ENCODE assay signal across 9 cellular contexts in genomic region chr2:234422242-234422641, GRCh38.
DNase-seq lines count a peak whose midpoint lies in the region; ATAC-seq and TF ChIP-seq lines count a peak whose summit lies in the region.
"Had no signal": no experiment of that assay in that cellular context is flagged by ENCODE, and none has a peak within 500 bp of the region (broad histone marks: within the 10 kb centered on the region; RNA-seq: fewer than 3 reads in every experiment).

No MANE protein-coding gene starts in this region.

- DNase-seq in IMR-90 = peak; percentile 95
- peak; percentile 70 for DNase-seq in amniotic stem cell (lab: John Stamatoyannopoulos, UW)
- no peak for DNase-seq in mesothelial cell of epicardium (ENCODE audit: low spot score in 2 of 2, unreplicated experiment in 2 of 2)
- no peak for DNase-seq in cerebellar nuclear complex (lab: John Stamatoyannopoulos, UW)
- no peak for DNase-seq in stimulated activated CD4-positive, alpha-beta T cell treated with anti-CD3 and anti-CD28 coated beads, Interleukin-2, amount 100 ng/mL, for 24 hours
- DNase-seq: NCI-H1417 treated with DMSO at 0.1 percent for 48 hours had no signal

- H3K36me3 ChIP-seq in BLaER1 (no peaks in the 10 kb centered on the region), IMR-90 (ENCODE audit: control insufficient read depth, insufficient read depth, low read length) (no peaks in the 10 kb centered on the region)

- in situ Hi-C loops in IMR-90 (cut with MboI; ENCODE audit: low sequenced_read_pairs) = no loop called here

- no TSS peak for BruUV-seq in IMR-90 (replicated peaks; lab: Mats Ljungman, UMichigan)

- peak overlapping the region; percentile 91 for H2BK120ac ChIP-seq in IMR-90 (ENCODE audit: low read depth, low read length)

- no peak for TF ChIP-seq POLR2A in IMR-90 (IDR thresholded peaks at IDR 0.05; ENCODE audit: low read depth, low read length)

- H3K4me3 ChIP-seq in BLaER1 (no peak overlapping the region), IMR-90 (ENCODE audit: insufficient read depth, low read depth, low read length) (no peak overlapping the region)

- peak overlapping the region; percentile 52; the same call in 2 of the 3 replicates for H2BK15ac ChIP-seq in IMR-90 (ENCODE audit: low read depth, low read length)

- peak overlapping the region; percentile 91 for H2BK5ac ChIP-seq in IMR-90 (ENCODE audit: low read depth, low read length, poor library complexity, severe bottlenecking)

- peak; percentile 88 for ATAC-seq in IMR-90 (ENCODE audit: low read depth)
- no peak for ATAC-seq in HG03469 (IDR thresholded peaks at IDR 0.05; ENCODE audit: unreplicated experiment)
- ATAC-seq in GM21390 (IDR thresholded peaks at IDR 0.05; ENCODE audit: unreplicated experiment) = no peak

- peak overlapping the region; percentile 75 for H3K27ac Mint-ChIP-seq in mesothelial cell of epicardium

- TF ChIP-seq CTCF in IMR-90 (conservative IDR thresholded peaks at IDR 0.05; ENCODE audit: low read depth, low read length) = no peak
- TF ChIP-seq CTCF in mesothelial cell of epicardium (IDR thresholded peaks at IDR 0.05; ENCODE audit: unreplicated experiment) = no peak

- peak overlapping the region; percentile 81 for H3K4ac ChIP-seq in IMR-90 (ENCODE audit: low read depth, low read length)

- peak overlapping the region; percentile 46; the same call in 1 of the 2 replicates for H4K5ac ChIP-seq in IMR-90 (ENCODE audit: low read depth, low read length)

- peak overlapping the region; percentile 91 for H2BK20ac ChIP-seq in IMR-90 (ENCODE audit: low read depth, low read length)

- H3K27ac ChIP-seq in BLaER1 (no peak overlapping the region), IMR-90 (ENCODE audit: insufficient read depth, low read length) (peak overlapping the region; percentile 58; the same call in 1 of the 2 replicates)

- POLR2A ChIA-PET in IMR-90 (lab: Charles Lee; ENCODE audit: unreplicated experiment) = interaction anchor here (0.6 kb wide), 1 partner anchor 582 kb away, joined by 3 read pairs; no protein-coding TSS in a partner anchor

- no peak overlapping the region for H3K56ac ChIP-seq in IMR-90 (ENCODE audit: extremely low read depth, insufficient read depth, low read length)

- H3K9me3 ChIP-seq in BLaER1 (peaks cover 15% of the 10 kb centered on the region), IMR-90 (ENCODE audit: control insufficient read depth, insufficient read depth, low read length) (no peaks in the 10 kb centered on the region)

- H3K23ac ChIP-seq in IMR-90 (ENCODE audit: low read depth, low read length) = no peak overlapping the region

- peak overlapping the region; percentile 39; the same call in 1 of the 2 replicates for H4K91ac ChIP-seq in IMR-90 (ENCODE audit: insufficient read depth, low read depth, low read length)

- dilution Hi-C loops in IMR-90 (cut with HindIII; ENCODE audit: low sequenced_read_pairs, unreplicated experiment) = no loop called here

- H3K9ac ChIP-seq in BLaER1 (no peak overlapping the region), IMR-90 (ENCODE audit: low read depth, low read length) (no peak overlapping the region)

- H3K14ac ChIP-seq in IMR-90 (replicated peaks; ENCODE audit: low read depth, low read length) = no peak overlapping the region; the same call in 1 of the 2 replicates

- no peaks in the 10 kb centered on the region for H3K27me3 Mint-ChIP-seq in mesothelial cell of epicardium (ENCODE audit: low read depth)

- H3K79me1 ChIP-seq in IMR-90 (ENCODE audit: low read depth in 1 of 2, low read length in 2 of 2) = no peaks in the 10 kb centered on the region

- H3K36me3 Mint-ChIP-seq in mesothelial cell of epicardium = no peaks in the 10 kb centered on the region

- peaks cover 50% of the 10 kb centered on the region for H3K4me1 Mint-ChIP-seq in mesothelial cell of epicardium

- H3K4me2 ChIP-seq in BLaER1 (peak overlapping the region; percentile 83), IMR-90 (ENCODE audit: low read depth, low read length) (peak overlapping the region; percentile 66)

- peak overlapping the region; percentile 23; the same call in 1 of the 2 replicates for H2AK5ac ChIP-seq in IMR-90 (ENCODE audit: low read depth, low read length)

- H4K8ac ChIP-seq in IMR-90 (ENCODE audit: low read depth in 2 of 2, low read length in 2 of 2) = peak overlapping the region in 1 of 2 experiments; percentile 78; a peak in 1 of 4 replicates

- no peaks in the 10 kb centered on the region for H4K20me1 ChIP-seq in BLaER1
- no peaks in the 10 kb centered on the region for H4K20me1 ChIP-seq in IMR-90 (ENCODE audit: insufficient read depth, low read length)

- peaks cover 9% of the 10 kb centered on the region for H3K9me3 Mint-ChIP-seq in mesothelial cell of epicardium

- CTCF ChIA-PET in IMR-90 (lab: Yijun Ruan, JAX) = interaction anchor here (0.6 to 0.9 kb wide), 2 partner anchors 9 to 30 kb away, joined by 4 to 5 read pairs; no protein-coding TSS in a partner anchor

- peak overlapping the region; percentile 59; the same call in 1 of the 2 replicates for H3K18ac ChIP-seq in IMR-90 (ENCODE audit: low read depth, low read length)

- H2AK9ac ChIP-seq in IMR-90 (replicated peaks; ENCODE audit: low read depth, low read length, poor library complexity) = no peak overlapping the region

- peaks cover 16% of the 10 kb centered on the region; the same call in 1 of the 2 replicates for H3K9me1 ChIP-seq in IMR-90 (ENCODE audit: insufficient read depth, low read length)

- H3K4me1 ChIP-seq in BLaER1 (peaks cover 81% of the 10 kb centered on the region), IMR-90 (ENCODE audit: control insufficient read depth, insufficient read depth, low read length) (peaks cover 20% of the 10 kb centered on the region)

- H2AFZ ChIP-seq in IMR-90 (replicated peaks; ENCODE audit: low read length, poor library complexity) = no peak overlapping the region

- intact Hi-C loops in IMR-90 (cut with micrococcal nuclease) = loop anchor here (2.0 kb wide), 1 partner anchor 73 kb away; no protein-coding TSS in a partner anchor

- 0 out of 2 replicates have a peak, but pooled peaks have one; percentile 17 for TF ChIP-seq RAD21 in IMR-90 (IDR thresholded peaks at IDR 0.05; ENCODE audit: low read length)

- H3K27me3 ChIP-seq in BLaER1 = no peaks in the 10 kb centered on the region
- H3K27me3 ChIP-seq in IMR-90 (ENCODE audit: control insufficient read depth, insufficient read depth, low read length) = no peaks in the 10 kb centered on the region

- no peak overlapping the region for H3K4me3 Mint-ChIP-seq in mesothelial cell of epicardium

- no CpG with 5 or more reads among the region's 3 CpGs for WGBS in IMR-90 (ENCODE audit: extremely low coverage in 2 of 2, insufficient read length in 1 of 2), 2 experiments

TF ChIP-seq in IMR-90, 13 proteins besides CTCF, POLR2A, EP300 and RAD21:
- TF ChIP-seq SMC3 (IDR thresholded peaks at IDR 0.05; ENCODE audit: low read depth, low read length) (no peak), NFE2L2 (IDR thresholded peaks at IDR 0.05; ENCODE audit: low read depth, low read length) (0 out of 2 replicates have a peak, but pooled peaks have one; percentile 41), CEBPB (IDR thresholded peaks at IDR 0.05; ENCODE audit: low read depth, low read length) (peak; percentile 66), MAZ (IDR thresholded peaks at IDR 0.05; ENCODE audit: borderline replicate concordance, low read depth, low read length) (no peak), CHD1 (IDR thresholded peaks at IDR 0.05; ENCODE audit: low read depth, low read length) (no peak), RCOR1 (IDR thresholded peaks at IDR 0.05; ENCODE audit: insufficient replicate concordance, low read length) (peak; percentile 78), FOS (IDR thresholded peaks at IDR 0.05; ENCODE audit: low read depth, low read length) (peak; percentile 92), MAFK (IDR thresholded peaks at IDR 0.05; ENCODE audit: low read depth, low read length) (no peak), RFX5 (IDR thresholded peaks at IDR 0.05; ENCODE audit: low read depth, low read length) (no peak), USF2 (IDR thresholded peaks at IDR 0.05; ENCODE audit: low read depth, low read length) (peak; percentile 84), ELK1 (IDR thresholded peaks at IDR 0.05; ENCODE audit: borderline replicate concordance, low read depth, low read length) (no peak), MXI1 (IDR thresholded peaks at IDR 0.05; ENCODE audit: borderline replicate concordance, low read depth, low read length) (peak; percentile 93), BHLHE40 (IDR thresholded peaks at IDR 0.05; ENCODE audit: low read depth, low read length) (peak; percentile 79)

Comparison
In these comparisons a context has a peak if more than half of its experiments do, and no peak if none do; other contexts are left out.
1. DNase-seq: peak in IMR-90 (single experiment) and amniotic stem cell (single experiment); none in mesothelial cell of epicardium (0 of 2), cerebellar nuclear complex (0 of 2) and stimulated activated CD4-positive, alpha-beta T cell treated with anti-CD3 and anti-CD28 coated beads, Interleukin-2, amount 100 ng/mL, for 24 hours (0 of 2).